In genomic region chr2:96464651-96465050, GRCh38 we compare ENCODE assay signal across 4 cellular contexts. TPM values are rescaled to one million over a fixed set of nuclear protein-coding genes. Genes with fewer than 3 reads are reported as not detected.
"Had no signal": no experiment of that assay in that cellular context is flagged by ENCODE, and none has a peak within 500 bp of the region (broad histone marks: within the 10 kb centered on the region; RNA-seq: fewer than 3 reads in every experiment).

No MANE protein-coding gene starts in this region.

- DNase-seq: GDM1, GF-D8 had no signal

- ATAC-seq: GM12878 had no signal

- H3K4me3 ChIP-seq: GM12878 had no signal

RNA-seq across cellular contexts. Expression of gene NEURL3, which starts 40.5 kb away (rescaled TPM):
- total RNA-seq: G401 had no signal
